Comparison of ENCODE assay signal across 1 cellular context in genomic region chr18:25278415-25278814, GRCh38.
A peak's percentile ranks its signal among the peaks of the same experiment; 100 is the strongest.
TF ChIP-seq lines count a peak whose summit lies in the region.

No MANE protein-coding gene starts in this region.

TF ChIP-seq in K562, 482 proteins besides CTCF, POLR2A, EP300 and RAD21:
- TF ChIP-seq RBM22 (IDR thresholded peaks at IDR 0.05; ENCODE audit: low read depth, low read length, poor library complexity, severe bottlenecking) (no peak), ZNF197 (CRISPR knock-in tag; IDR thresholded peaks at IDR 0.05; ENCODE audit: low read depth) (no peak), KLF16 (IDR thresholded peaks at IDR 0.05) (no peak), NFIC (IDR thresholded peaks at IDR 0.05) (0 out of 2 replicates have a peak, but pooled peaks have one; percentile 14), BRD9 (IDR thresholded peaks at IDR 0.05; ENCODE audit: low read depth, partially characterized antibody) (no peak)
